1 cellular context compared by ENCODE assay signal in genomic region chrX:101390664-101391525, GRCh38.
TF ChIP-seq lines count a peak whose summit lies in the region.

TSS of gene RPL36A (plus strand) at chrX:101391011. CDS start at chrX:101391044, 33 bp downstream.

TF ChIP-seq in K562, 482 proteins besides CTCF, POLR2A, EP300 and RAD21 (continued from another document and continues in another):
- peak; percentile 91; the same call in 1 of the 2 replicates for TF ChIP-seq AFF4 (CRISPR knock-in tag; IDR thresholded peaks at IDR 0.05)
- TF ChIP-seq MECOM (CRISPR knock-in tag; IDR thresholded peaks at IDR 0.05), result 0 out of 2 replicates have a peak, but pooled peaks have one; percentile 16
- TF ChIP-seq XRCC4 (IDR thresholded peaks at IDR 0.05; ENCODE audit: extremely low read depth, insufficient read depth, insufficient read length), result no peak
- no peak for TF ChIP-seq DLX4 (CRISPR knock-in tag; IDR thresholded peaks at IDR 0.05)
- no peak for TF ChIP-seq KLF10 (CRISPR knock-in tag; IDR thresholded peaks at IDR 0.05)
- TF ChIP-seq ZKSCAN3 (CRISPR knock-in tag; IDR thresholded peaks at IDR 0.05), result no peak
- TF ChIP-seq ATF7 (IDR thresholded peaks at IDR 0.05), result peak; percentile 72; the same call in 1 of the 2 replicates
- no peak for TF ChIP-seq TSC22D4 (tag; IDR thresholded peaks at IDR 0.05)
- peak; percentile 61; the same call in 1 of the 2 replicates for TF ChIP-seq SOX6 (IDR thresholded peaks at IDR 0.05)
- no peak for TF ChIP-seq SRSF9 (IDR thresholded peaks at IDR 0.05; ENCODE audit: borderline replicate concordance, low read depth, low read length)
- TF ChIP-seq ZSCAN29 (IDR thresholded peaks at IDR 0.05), result 0 out of 2 replicates have a peak, but pooled peaks have one; percentile 13
- TF ChIP-seq RERE (CRISPR knock-in tag; IDR thresholded peaks at IDR 0.05; ENCODE audit: borderline replicate concordance), result no peak
- TF ChIP-seq RFX5 (IDR thresholded peaks at IDR 0.05; ENCODE audit: low read depth, low read length), result 0 out of 2 replicates have a peak, but pooled peaks have one; percentile 6
- peak; percentile 84; the same call in 1 of the 2 replicates for TF ChIP-seq ESRRA (IDR thresholded peaks at IDR 0.05; ENCODE audit: borderline replicate concordance, low read depth)
- TF ChIP-seq KLF6 (CRISPR knock-in tag; IDR thresholded peaks at IDR 0.05; ENCODE audit: borderline replicate concordance), result no peak
- no peak for TF ChIP-seq FIP1L1 (IDR thresholded peaks at IDR 0.05; ENCODE audit: low read depth, low read length, poor library complexity, severe bottlenecking)
- no peak for TF ChIP-seq ZNF146 (CRISPR knock-in tag; IDR thresholded peaks at IDR 0.05; ENCODE audit: unreplicated experiment)
- TF ChIP-seq MXD1 (CRISPR knock-in tag; IDR thresholded peaks at IDR 0.05; ENCODE audit: borderline replicate concordance, poor library complexity, severe bottlenecking), result peak; percentile 31
- TF ChIP-seq STAT6 (CRISPR knock-in tag; IDR thresholded peaks at IDR 0.05), result no peak
- no peak for TF ChIP-seq ZNF165 (CRISPR knock-in tag; IDR thresholded peaks at IDR 0.05; ENCODE audit: borderline replicate concordance)
- TF ChIP-seq ZZZ3 (IDR thresholded peaks at IDR 0.05), result peak; percentile 80; the same call in 1 of the 2 replicates
- no peak for TF ChIP-seq PPARD (CRISPR knock-in tag; IDR thresholded peaks at IDR 0.05)
- peak; percentile 94 for TF ChIP-seq POLR2G (IDR thresholded peaks at IDR 0.05; ENCODE audit: low read depth, low read length)
- no peak for TF ChIP-seq ATF6 (CRISPR knock-in tag; IDR thresholded peaks at IDR 0.05)
- TF ChIP-seq CHAMP1 (IDR thresholded peaks at IDR 0.05), result 0 out of 2 replicates have a peak, but pooled peaks have one; percentile 19
- TF ChIP-seq MTF1 (CRISPR knock-in tag; IDR thresholded peaks at IDR 0.05; ENCODE audit: borderline replicate concordance), result no peak
- TF ChIP-seq ARHGAP35 (IDR thresholded peaks at IDR 0.05; ENCODE audit: partially characterized antibody), result no peak
- no peak for TF ChIP-seq CBX5 (IDR thresholded peaks at IDR 0.05; ENCODE audit: borderline replicate concordance, low read depth)
- TF ChIP-seq NR2C2 (CRISPR knock-in tag; IDR thresholded peaks at IDR 0.05), result no peak
- TF ChIP-seq NR2C2 (tag; IDR thresholded peaks at IDR 0.05), result peak; percentile 66; the same call in 1 of the 2 replicates
- no peak for TF ChIP-seq U2AF2 (optimal IDR thresholded peaks at IDR 0.05; ENCODE audit: low read depth, low read length)
- TF ChIP-seq GTF2F1 (IDR thresholded peaks at IDR 0.05; ENCODE audit: low read depth, low read length), result peak; percentile 88; the same call in 1 of the 2 replicates
- TF ChIP-seq CLOCK (CRISPR knock-in tag; IDR thresholded peaks at IDR 0.05; ENCODE audit: borderline replicate concordance), result no peak
- no peak for TF ChIP-seq USF2 (CRISPR knock-in tag; IDR thresholded peaks at IDR 0.05)
- no peak for TF ChIP-seq HDAC6 (IDR thresholded peaks at IDR 0.05; ENCODE audit: low read depth, low read length)
- TF ChIP-seq PHB (CRISPR knock-in tag; IDR thresholded peaks at IDR 0.05), result no peak
- 0 out of 4 replicates have a peak, but pooled peaks of 1 of the 2 experiments have one; percentile 53 for TF ChIP-seq SIN3A (IDR thresholded peaks at IDR 0.05; ENCODE audit: borderline replicate concordance in 2 of 2, control insufficient read depth in 1 of 2, low read depth in 2 of 2, low read length in 2 of 2)
